18 cellular contexts compared by ENCODE assay signal in the genomic region with DNA sequence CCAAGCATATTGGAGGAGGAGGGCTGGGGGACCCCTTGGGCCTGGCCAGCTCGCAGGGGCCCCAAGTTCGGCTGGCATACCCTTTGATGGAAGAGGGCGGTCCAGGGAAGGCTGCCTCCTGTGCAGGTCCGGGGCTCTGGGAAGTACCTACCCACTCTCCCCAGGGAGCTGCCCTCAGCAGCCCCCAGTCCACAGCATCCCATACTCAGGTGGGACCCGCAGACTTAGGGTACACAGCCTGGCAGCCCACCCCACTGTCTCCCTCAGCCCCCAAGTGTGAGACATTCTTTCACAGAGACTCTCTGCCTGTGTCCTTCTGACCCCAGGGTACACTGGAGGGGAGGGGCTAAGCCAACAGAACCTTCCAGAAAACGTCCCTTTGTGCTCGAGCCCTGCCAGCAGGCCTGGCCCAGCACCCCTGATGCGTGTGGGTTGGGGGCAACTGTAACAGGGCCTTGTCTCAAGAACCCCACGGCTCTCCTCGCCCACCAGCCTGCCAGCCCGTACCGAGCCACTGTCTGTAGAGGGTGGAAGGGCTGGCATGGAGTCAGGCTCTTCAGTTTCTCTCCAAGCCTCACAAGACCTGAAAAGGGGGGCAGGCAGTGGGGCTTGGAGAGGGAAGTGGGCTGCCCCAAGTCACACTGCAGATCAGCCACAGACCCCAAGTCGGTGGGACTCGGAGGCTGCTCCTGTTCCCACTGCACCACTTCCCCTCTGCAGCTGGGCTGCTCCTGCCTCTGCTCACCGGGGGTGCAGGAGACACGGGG. TPM values are rescaled to one million over a fixed set of nuclear protein-coding genes. Genes with fewer than 3 reads are reported as not detected.
DNase-seq lines count a peak whose midpoint lies in the region; ATAC-seq lines count a peak whose summit lies in the region.
"Had no signal": no experiment of that assay in that cellular context is flagged by ENCODE, and none has a peak within 500 bp of the region (broad histone marks: within the 10 kb centered on the region; RNA-seq: fewer than 3 reads in every experiment).

No MANE protein-coding gene starts in this region.

- no peaks in the 10 kb centered on the region for H3K9me2 ChIP-seq in Karpas-422 (replicated peaks; ENCODE audit: insufficient read depth, low read length)

- peaks cover 11% of the 10 kb centered on the region for H3K4me1 Mint-ChIP-seq in activated CD4-positive, alpha-beta T cell treated with anti-CD3 and anti-CD28 coated beads for 36 hours
- H3K4me1 Mint-ChIP-seq in naive B cell: peaks cover 68 to 95% (median 84%) of the 10 kb centered on the region in 3 donors

- no peaks in the 10 kb centered on the region for H4K20me1 ChIP-seq in Karpas-422 (ENCODE audit: insufficient read depth, low read depth, low read length)

- no peak for DNase-seq in activated CD4-positive, alpha-beta T cell treated with anti-CD3 and anti-CD28 coated beads for 36 hours
- DNase-seq in activated CD4-positive, alpha-beta T cell treated with anti-CD3 and anti-CD28 coated beads for 48 hours: no peak
- DNase-seq in Karpas-422: peak; percentile 72
- peak; percentile 80 for DNase-seq in naive B cell
- DNase-seq in AG20443 (ENCODE audit: low spot score): no peak
- no peak for DNase-seq in NCI-H1417 treated with DMSO at 0.1 percent for 48 hours (lab: John Stamatoyannopoulos, UW)
- DNase-seq: activated CD4-positive, alpha-beta T cell treated with anti-CD3 and anti-CD28 coated beads, Interleukin-2, amount 50 U/mL, for 4 hours; amniotic stem cell; GOT3; NCI-H1694 treated with DMSO at 0.1 percent for 48 hours; NCI-H446; small intestine; stimulated activated naive CD4-positive, alpha-beta T cell had no signal

- H3K36me3 Mint-ChIP-seq in activated CD4-positive, alpha-beta T cell treated with anti-CD3 and anti-CD28 coated beads for 36 hours (ENCODE audit: low read depth): peaks cover 25% of the 10 kb centered on the region
- H3K36me3 Mint-ChIP-seq in naive B cell: no peaks in the 10 kb centered on the region

- no peaks in the 10 kb centered on the region for H3K9me3 Mint-ChIP-seq in activated CD4-positive, alpha-beta T cell treated with anti-CD3 and anti-CD28 coated beads for 36 hours (ENCODE audit: low read depth)
- H3K9me3 Mint-ChIP-seq in naive B cell: no peaks in the 10 kb centered on the region
- H3K9me3 Mint-ChIP-seq: central memory CD8-positive, alpha-beta T cell had no signal

- H3K27me3 Mint-ChIP-seq in activated CD4-positive, alpha-beta T cell treated with anti-CD3 and anti-CD28 coated beads for 36 hours: no peaks in the 10 kb centered on the region
- H3K27me3 Mint-ChIP-seq in naive B cell: no peaks in the 10 kb centered on the region
- H3K27me3 Mint-ChIP-seq: central memory CD8-positive, alpha-beta T cell had no signal

- H3K4me3 Mint-ChIP-seq in activated CD4-positive, alpha-beta T cell treated with anti-CD3 and anti-CD28 coated beads for 36 hours: no peak overlapping the region
- peak overlapping the region; percentile 60 to 87 (median 76) for H3K4me3 Mint-ChIP-seq in naive B cell
- H3K4me3 Mint-ChIP-seq: central memory CD8-positive, alpha-beta T cell had no signal

- H3K27me3 ChIP-seq in Karpas-422 (ENCODE audit: low read length): no peaks in the 10 kb centered on the region
- H3K27me3 ChIP-seq: upper lobe of left lung had no signal

- no peak overlapping the region for H2AFZ ChIP-seq in Karpas-422 (ENCODE audit: low read length)
- H2AFZ ChIP-seq: parathyroid adenoma had no signal

- H3K79me2 ChIP-seq in Karpas-422 (ENCODE audit: low read length): no peaks in the 10 kb centered on the region; the same call in 1 of the 2 replicates
- H3K79me2 ChIP-seq: parathyroid adenoma had no signal

- peak; percentile 16 for ATAC-seq in activated CD4-positive, alpha-beta T cell treated with anti-CD3 and anti-CD28 coated beads for 36 hours
- ATAC-seq in naive B cell (ENCODE audit: low read depth in 2 of 2): peak; percentile 1 to 2
- ATAC-seq: left colon had no signal

- H3K27ac ChIP-seq in Karpas-422 (ENCODE audit: low read length): peak overlapping the region; percentile 100
- H3K27ac ChIP-seq: parathyroid adenoma, upper lobe of left lung had no signal

- POLR2A ChIA-PET in activated CD4-positive, alpha-beta T cell treated with anti-CD3 and anti-CD28 coated beads for 36 hours (lab: Charles Lee): no interaction called here

- CTCF ChIA-PET in activated CD4-positive, alpha-beta T cell treated with anti-CD3 and anti-CD28 coated beads for 36 hours (lab: Charles Lee): interaction anchor here (4.3 kb wide), 1 partner anchor 7 kb away, joined by 17 read pairs; a partner anchor contains a TSS

- H3K4me3 ChIP-seq in Karpas-422 (ENCODE audit: low read length): no peak overlapping the region
- H3K4me3 ChIP-seq: upper lobe of left lung had no signal

- intact Hi-C loops in activated CD4-positive, alpha-beta T cell treated with anti-CD3 and anti-CD28 coated beads for 36 hours (cut with DNase I, micrococcal nuclease): no loop called here

- peak overlapping the region; percentile 63 for H3K9ac ChIP-seq in Karpas-422 (ENCODE audit: low read length)
- H3K9ac ChIP-seq: parathyroid adenoma had no signal

- peak overlapping the region; percentile 25 for H3K4me2 ChIP-seq in Karpas-422 (ENCODE audit: low read depth, low read length, poor library complexity, severe bottlenecking)

- H3K27ac Mint-ChIP-seq in activated CD4-positive, alpha-beta T cell treated with anti-CD3 and anti-CD28 coated beads for 36 hours: no peak overlapping the region
- peak overlapping the region; percentile 97 to 100 (median 100) for H3K27ac Mint-ChIP-seq in naive B cell

- peaks cover 98% of the 10 kb centered on the region for H3K4me1 ChIP-seq in Karpas-422 (ENCODE audit: low read length)
- H3K4me1 ChIP-seq: parathyroid adenoma, upper lobe of left lung had no signal

- H3K9me3 ChIP-seq in Karpas-422 (ENCODE audit: low read length): no peaks in the 10 kb centered on the region
- H3K9me3 ChIP-seq: upper lobe of left lung had no signal

- H3K36me3 ChIP-seq in Karpas-422 (ENCODE audit: insufficient read depth, low read length): peaks cover 2% of the 10 kb centered on the region
- H3K36me3 ChIP-seq: upper lobe of left lung had no signal

RNA-seq across cellular contexts. Expression of a gene that starts 7.0 kb away (rescaled TPM):
- 1 to 10 TPM; 2.2 to 3.0 TPM for total RNA-seq in activated CD4-positive, alpha-beta T cell treated with anti-CD3 and anti-CD28 coated beads for 36 hours
- total RNA-seq in Karpas-422 (2014; rRNA removed; shearing (Covaris generic); ENCODE audit: low replicate concordance): 130 and 141 TPM in 2 replicates
- 100 to 1,000 TPM in 1 of 6 donors, 10 to 100 TPM in 5; 65.3 to 104 (median 84.2) TPM for polyA plus RNA-seq in naive B cell (ENCODE audit: low read depth in 6 of 6)

RNA-seq across cellular contexts. Expression of a gene that starts 13.4 kb away (rescaled TPM):
- 10 to 100 TPM; 65.2 to 82.1 TPM for total RNA-seq in activated CD4-positive, alpha-beta T cell treated with anti-CD3 and anti-CD28 coated beads for 36 hours
- 83.8 and 108 TPM in 2 replicates for total RNA-seq in Karpas-422 (2014; rRNA removed; shearing (Covaris generic); ENCODE audit: low replicate concordance)
- 10 to 100 TPM; 41.2 to 70.9 (median 53.0) TPM for polyA plus RNA-seq in naive B cell (ENCODE audit: low read depth in 6 of 6)

RNA-seq across cellular contexts. Expression of a gene that starts 18.7 kb away (rescaled TPM):
- 1 to 10 TPM; 1.4 to 1.9 TPM for total RNA-seq in activated CD4-positive, alpha-beta T cell treated with anti-CD3 and anti-CD28 coated beads for 36 hours
- 3.2 and 6.5 TPM in 2 replicates for total RNA-seq in Karpas-422 (2014; rRNA removed; shearing (Covaris generic); ENCODE audit: low replicate concordance)
- polyA plus RNA-seq in naive B cell (ENCODE audit: low read depth in 6 of 6): 1 to 10 TPM in 1 of 6 donors, under 1 TPM in 5; 0.28 to 1.7 (median 0.67) TPM
- total RNA-seq: left colon, M059J had no signal

RNA-seq across cellular contexts. Expression of a gene that starts 35.6 kb away (rescaled TPM):
- total RNA-seq in activated CD4-positive, alpha-beta T cell treated with anti-CD3 and anti-CD28 coated beads for 36 hours: 1 to 10 TPM; 1.8 to 2.2 TPM
- total RNA-seq in Karpas-422 (2014; rRNA removed; shearing (Covaris generic); ENCODE audit: low replicate concordance): not detected in 2 replicates
- polyA plus RNA-seq in naive B cell (ENCODE audit: low read depth in 6 of 6): not detected

Comparison
In these comparisons a context has a peak if more than half of its experiments do, and no peak if none do; other contexts are left out.
1. DNase-seq: peak in Karpas-422 (single experiment) and naive B cell (single experiment); none in activated CD4-positive, alpha-beta T cell treated with anti-CD3 and anti-CD28 coated beads for 36 hours (single experiment), activated CD4-positive, alpha-beta T cell treated with anti-CD3 and anti-CD28 coated beads for 48 hours (single experiment), AG20443 (single experiment) and NCI-H1417 treated with DMSO at 0.1 percent for 48 hours (single experiment).
2. RNA of a gene that starts 7.0 kb away (total RNA-seq): 130 to 141 TPM in Karpas-422; 2.2 to 3.0 TPM in activated CD4-positive, alpha-beta T cell treated with anti-CD3 and anti-CD28 coated beads for 36 hours; every median in the first group is over 10 times any median in the second.